ENCODE assay signal across 8 cellular contexts in the genomic region with DNA sequence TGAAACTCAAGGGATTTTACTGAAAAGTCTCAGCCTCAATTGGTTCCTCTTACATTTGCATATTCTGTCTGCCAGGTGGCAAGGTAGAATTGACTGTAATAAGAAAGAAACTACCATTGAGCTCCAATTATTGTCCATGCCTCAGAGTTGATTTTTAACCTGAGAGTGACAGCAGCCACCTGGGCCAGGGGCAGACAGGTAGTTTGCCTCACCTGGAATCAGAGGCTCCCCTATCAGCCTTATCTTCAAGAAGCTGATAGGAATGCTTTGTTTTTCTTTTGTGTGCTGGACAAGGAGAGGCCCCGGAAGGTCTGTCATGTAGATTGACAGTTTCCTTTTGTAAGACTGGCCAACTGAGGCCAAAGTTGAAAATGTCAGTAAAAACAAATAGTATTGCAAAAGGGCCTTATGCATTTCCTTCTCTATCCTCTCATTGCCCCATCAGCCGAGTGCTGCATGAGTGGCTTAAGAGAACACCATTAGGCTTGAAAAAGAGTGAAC. TPM values are rescaled to one million over a fixed set of nuclear protein-coding genes. Genes with fewer than 3 reads are reported as not detected.
DNase-seq lines count a peak whose midpoint lies in the region; ATAC-seq and TF ChIP-seq lines count a peak whose summit lies in the region.

No MANE protein-coding gene starts in this region.

- no peak for ATAC-seq in CD4-positive, CD25-positive, alpha-beta regulatory T cell (ENCODE audit: low read depth in 2 of 2)
- ATAC-seq in GM21447 (IDR thresholded peaks at IDR 0.05; ENCODE audit: unreplicated experiment), result peak; percentile 66
- ATAC-seq in left cardiac atrium, result peak; percentile 60 to 65

- peaks cover 97% of the 10 kb centered on the region for H3K4me1 ChIP-seq in CD4-positive, CD25-positive, alpha-beta regulatory T cell (ENCODE audit: control insufficient read depth, insufficient read depth, low read length, poor library complexity, severe bottlenecking)

- no peaks in the 10 kb centered on the region for H3K9me3 ChIP-seq in CD4-positive, CD25-positive, alpha-beta regulatory T cell (ENCODE audit: control insufficient read depth in 2 of 2, low read length in 2 of 2)

- peaks cover 62% of the 10 kb centered on the region for H3K36me3 Mint-ChIP-seq in CD4-positive, CD25-positive, alpha-beta regulatory T cell
- H3K36me3 Mint-ChIP-seq in progenitor cell of endocrine pancreas (ENCODE audit: insufficient read depth), result no peaks in the 10 kb centered on the region

- peaks cover 49 to 96% (median 88%) of the 10 kb centered on the region in 4 donors for H3K4me1 Mint-ChIP-seq in CD4-positive, CD25-positive, alpha-beta regulatory T cell
- H3K4me1 Mint-ChIP-seq in progenitor cell of endocrine pancreas (ENCODE audit: low read depth), result peaks cover 13% of the 10 kb centered on the region

- no peaks in the 10 kb centered on the region for H3K9me3 Mint-ChIP-seq in CD4-positive, CD25-positive, alpha-beta regulatory T cell
- H3K9me3 Mint-ChIP-seq in progenitor cell of endocrine pancreas (ENCODE audit: low read depth), result no peaks in the 10 kb centered on the region

- peak overlapping the region; percentile 65 to 84 (median 74) for H3K4me3 Mint-ChIP-seq in CD4-positive, CD25-positive, alpha-beta regulatory T cell
- no peak overlapping the region for H3K4me3 Mint-ChIP-seq in progenitor cell of endocrine pancreas (ENCODE audit: low read depth)

- no peaks in the 10 kb centered on the region for H3K27me3 Mint-ChIP-seq in CD4-positive, CD25-positive, alpha-beta regulatory T cell
- H3K27me3 Mint-ChIP-seq in progenitor cell of endocrine pancreas, result peaks cover 57% of the 10 kb centered on the region

- H3K4me3 ChIP-seq in CD4-positive, CD25-positive, alpha-beta regulatory T cell (ENCODE audit: low read depth, low read length), result peak overlapping the region; percentile 70

- DNase-seq in CD4-positive, CD25-positive, alpha-beta regulatory T cell, result peak in 1 of 3 donors; percentile 30
- DNase-seq in MV-4-11 (lab: John Stamatoyannopoulos, UW) (peak; percentile 71), left cardiac atrium (no peak), progenitor cell of endocrine pancreas (ENCODE audit: low spot score, unreplicated experiment) (no peak), DMS79 (lab: John Stamatoyannopoulos, UW) (no peak), cortex of kidney (lab: John Stamatoyannopoulos, UW) (no peak)
- DNase-seq in stimulated activated naive CD4-positive, alpha-beta T cell treated with Interleukin-2 at 50 U/mL for 16 hours (lab: John Stamatoyannopoulos, UW), result no peak

- H3K27ac ChIP-seq in CD4-positive, CD25-positive, alpha-beta regulatory T cell (ENCODE audit: insufficient read depth, low read length, poor library complexity, severe bottlenecking), result peak overlapping the region; percentile 99

- intact Hi-C loops in left cardiac atrium (cut with DNase I), result no loop called here

- H3K27me3 ChIP-seq in CD4-positive, CD25-positive, alpha-beta regulatory T cell (ENCODE audit: control insufficient read depth, insufficient read depth, low read length), result no peaks in the 10 kb centered on the region

- H3K36me3 ChIP-seq in CD4-positive, CD25-positive, alpha-beta regulatory T cell (ENCODE audit: control insufficient read depth, insufficient read depth, low read length), result peaks cover 34% of the 10 kb centered on the region

- peak overlapping the region; percentile 85 to 100 (median 93) for H3K27ac Mint-ChIP-seq in CD4-positive, CD25-positive, alpha-beta regulatory T cell
- H3K27ac Mint-ChIP-seq in progenitor cell of endocrine pancreas, result no peak overlapping the region

- TF ChIP-seq CTCF in progenitor cell of endocrine pancreas (IDR thresholded peaks at IDR 0.05; ENCODE audit: unreplicated experiment), result no peak

RNA-seq across cellular contexts. Expression of gene CD44, which starts 34.1 kb away (rescaled TPM):
- 1,181 TPM for total RNA-seq in CD4-positive, CD25-positive, alpha-beta regulatory T cell
- polyA plus RNA-seq in CD4-positive, CD25-positive, alpha-beta regulatory T cell, result 100 to 1,000 TPM; 441 to 539 (median 477) TPM
- total RNA-seq in left cardiac atrium, result 10 to 100 TPM; 63.6 to 71.2 TPM
- 1.9 and 3.8 TPM in 2 replicates for total RNA-seq in progenitor cell of endocrine pancreas

Comparison
In these comparisons a context has a peak if more than half of its experiments do, and no peak if none do; other contexts are left out.
1. ATAC-seq: peak in GM21447 (single experiment) and left cardiac atrium (2 of 2); none in CD4-positive, CD25-positive, alpha-beta regulatory T cell (0 of 2).
2. RNA of gene CD44, which starts 34.1 kb away (total RNA-seq): 1,181 TPM in CD4-positive, CD25-positive, alpha-beta regulatory T cell (single experiment) and 63.6 to 71.2 TPM in left cardiac atrium; 1.9 to 3.8 TPM in progenitor cell of endocrine pancreas; every median in the first group is over 10 times any median in the second.